In the genomic region with DNA sequence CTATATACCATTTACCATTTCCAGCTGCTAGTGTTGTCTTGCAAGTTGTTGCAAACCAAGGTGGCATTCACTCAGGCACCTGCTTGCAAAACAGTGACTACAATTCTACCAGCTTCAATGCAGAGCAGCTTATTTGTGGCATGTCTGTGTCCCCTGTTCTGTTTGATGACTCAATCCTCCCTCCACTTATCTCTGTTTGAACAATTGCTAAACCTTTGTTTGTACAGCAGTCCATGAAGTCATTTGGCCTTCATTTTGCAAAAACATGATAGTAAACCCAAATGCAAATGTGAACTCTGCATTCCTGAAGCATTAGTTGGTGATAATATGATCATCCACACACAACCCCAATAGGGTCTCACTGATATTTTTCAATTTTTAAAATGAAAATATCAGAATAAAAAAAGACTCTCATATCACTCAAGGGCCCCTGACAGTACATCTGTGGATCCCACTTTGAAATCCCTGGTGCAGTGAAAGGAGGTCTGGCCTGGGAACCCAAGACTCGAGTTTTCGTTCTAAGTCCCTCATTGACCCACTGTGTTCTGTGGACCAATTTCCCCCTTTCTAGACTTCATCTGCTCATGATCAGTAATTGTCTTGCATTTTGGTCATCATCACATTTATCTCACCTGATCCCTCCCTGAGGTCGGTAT, we compare ENCODE assay signal across 9 cellular contexts.
DNase-seq lines count a peak whose midpoint lies in the region; ATAC-seq, FAIRE-seq and TF ChIP-seq lines count a peak whose summit lies in the region.
"Had no signal": no experiment of that assay in that cellular context is flagged by ENCODE, and none has a peak within 500 bp of the region (broad histone marks: within the 10 kb centered on the region; RNA-seq: fewer than 3 reads in every experiment).

No MANE protein-coding gene starts in this region.

- POLR2A ChIA-PET in K562 (lab: Yijun Ruan, JAX) = interaction anchor here (1.0 to 1.6 kb wide), 3 partner anchors 9 to 12 kb away, joined by 3 to 7 read pairs (median 3); no protein-coding TSS in a partner anchor

- no peak overlapping the region for H3K9ac ChIP-seq in K562 (ENCODE audit: insufficient read depth in 1 of 2, low read depth in 2 of 2, low read length in 2 of 2)
- H3K9ac ChIP-seq: parathyroid adenoma had no signal

- TF ChIP-seq POLR2A in H54 (IDR thresholded peaks at IDR 0.05; ENCODE audit: low read depth, low read length) (no peak), K562 (conservative IDR thresholded peaks at IDR 0.05) (no peak)

- TF ChIP-seq RAD21 in K562 (CRISPR knock-in tag; conservative IDR thresholded peaks at IDR 0.05 in 1 of 2, IDR thresholded peaks at IDR 0.05 in 1 of 2) = no peak

- in situ Hi-C loops in K562 (cut with MboI) = no loop called here

- H3K9me1 ChIP-seq in K562 (ENCODE audit: control insufficient read depth, insufficient read depth, low read length) = no peaks in the 10 kb centered on the region

- H3K27ac ChIP-seq in K562 (ENCODE audit: extremely low read depth, low read depth, low read length) = no peak overlapping the region
- H3K27ac ChIP-seq in osteoblast (ENCODE audit: low read depth, low read length) = no peak overlapping the region
- H3K27ac ChIP-seq: parathyroid adenoma had no signal

- H3K4me1 ChIP-seq in K562 (replicated peaks in 1 of 2; ENCODE audit: control insufficient read depth in 2 of 2, insufficient read depth in 2 of 2, low read length in 2 of 2) (peaks cover 0 to 20% of the 10 kb centered on the region in 2 experiments; a peak in 4 of 5 replicates), osteoblast (ENCODE audit: insufficient read depth, low read length) (peaks cover 28% of the 10 kb centered on the region)
- H3K4me1 ChIP-seq: parathyroid adenoma had no signal

- TF ChIP-seq CTCF in K562 (IDR thresholded peaks at IDR 0.05 in 2 of 3, conservative IDR thresholded peaks at IDR 0.05 in 1 of 3; ENCODE audit: insufficient read depth in 2 of 3, low read depth in 1 of 3, low read length in 3 of 3) = no peak
- TF ChIP-seq CTCF in osteoblast (IDR thresholded peaks at IDR 0.05; ENCODE audit: extremely low read depth, low read depth, low read length) = no peak

- peak; percentile 63 for DNase-seq in H54 (ENCODE audit: insufficient read length, low spot score)
- peak; percentile 59 to 89 for DNase-seq in NCI-H2081 (lab: John Stamatoyannopoulos, UW)
- DNase-seq in K562 (ENCODE audit: extremely low read depth in 1 of 4, low spot score in 3 of 4) = peak; percentile 47 to 63 (median 50)
- DNase-seq in osteoblast (ENCODE audit: insufficient read length, low spot score, missing footprints) = peak; percentile 93
- no peak for DNase-seq in HK-2 (ENCODE audit: unreplicated experiment)
- DNase-seq in ecto neural progenitor cell (ENCODE audit: low spot score) = no peak
- no peak for DNase-seq in middle frontal gyrus (ENCODE audit: extremely low spot score, low spot score)
- DNase-seq: stimulated activated naive B cell treated with anti-CD40 and anti-IgM and Interleukin-4, amounts not matched to agents 10 μg/mL and 1 μg/mL and 100 μg/mL, for 72 hours had no signal

- H3K27me3 ChIP-seq in K562 (ENCODE audit: control insufficient read depth in 2 of 2, insufficient read depth in 2 of 2, low read length in 2 of 2) (peaks cover 11 to 43% of the 10 kb centered on the region in 2 experiments), osteoblast (ENCODE audit: insufficient read depth, low read length) (peaks cover 3% of the 10 kb centered on the region)

- peaks cover 9% of the 10 kb centered on the region; the same call in 1 of the 2 replicates for H4K20me1 ChIP-seq in K562 (replicated peaks; ENCODE audit: control insufficient read depth, insufficient read depth, low read length)
- H4K20me1 ChIP-seq in osteoblast (ENCODE audit: insufficient read depth, low read length) = no peaks in the 10 kb centered on the region

- BruUV-seq in K562 (replicated peaks; lab: Mats Ljungman, UMichigan) = no TSS peak

- no peak overlapping the region for H2AFZ ChIP-seq in K562 (ENCODE audit: low read depth, low read length)
- H2AFZ ChIP-seq in osteoblast (ENCODE audit: low read length) = no peak overlapping the region
- H2AFZ ChIP-seq: parathyroid adenoma had no signal

- no peaks in the 10 kb centered on the region for H3K9me3 ChIP-seq in K562 (replicated peaks; ENCODE audit: control insufficient read depth, insufficient read depth, low read depth, low read length)
- H3K9me3 ChIP-seq in osteoblast (ENCODE audit: low read depth, low read length) = no peaks in the 10 kb centered on the region

- intact Hi-C loops in K562 (cut with micrococcal nuclease) = no loop called here

- H3K79me2 ChIP-seq in K562 (ENCODE audit: control insufficient read depth, insufficient read depth, low read length) = no peaks in the 10 kb centered on the region
- H3K79me2 ChIP-seq in osteoblast (ENCODE audit: insufficient read depth, low read length) = no peaks in the 10 kb centered on the region
- H3K79me2 ChIP-seq: parathyroid adenoma had no signal

- H3K36me3 ChIP-seq in K562 (ENCODE audit: control insufficient read depth, insufficient read depth, low read length) (no peaks in the 10 kb centered on the region), osteoblast (ENCODE audit: insufficient read depth, low read length) (no peaks in the 10 kb centered on the region)

- TF ChIP-seq EP300 in K562 (IDR thresholded peaks at IDR 0.05; ENCODE audit: low read length) = peak; percentile 89

- WGBS in K562 (ENCODE audit: insufficient coverage, low coverage, missing lambda C conversion rate) = 0% methylated on average over 3 of the region's 3 CpGs

- ATAC-seq in K562 = peak; percentile 57; the same call in 2 of the 3 replicates
- ATAC-seq: stimulated activated naive B cell treated with anti-CD40 and anti-IgM and Interleukin-4, amounts not matched to agents 10 μg/mL and 1 μg/mL and 100 μg/mL, for 72 hours had no signal

- FAIRE-seq in H54 (lab: Jason Lieb, UNC) (no peak), K562 (lab: Jason Lieb, UNC) (peak; percentile 66)

- CTCF ChIA-PET in K562 (lab: Yijun Ruan, JAX; ENCODE audit: low intra/inter-chr PET ratio) = no interaction called here

- H3K4me3 ChIP-seq in K562 (no peak overlapping the region), osteoblast (ENCODE audit: insufficient read depth, low read length) (no peak overlapping the region)

- H3K4me2 ChIP-seq in K562 (ENCODE audit: insufficient read depth, low read length) (no peak overlapping the region), osteoblast (ENCODE audit: insufficient read depth, low read length) (no peak overlapping the region)

TF ChIP-seq in K562, 482 proteins besides CTCF, POLR2A, EP300 and RAD21 (continues in another document):
- TF ChIP-seq, protein P1, sequence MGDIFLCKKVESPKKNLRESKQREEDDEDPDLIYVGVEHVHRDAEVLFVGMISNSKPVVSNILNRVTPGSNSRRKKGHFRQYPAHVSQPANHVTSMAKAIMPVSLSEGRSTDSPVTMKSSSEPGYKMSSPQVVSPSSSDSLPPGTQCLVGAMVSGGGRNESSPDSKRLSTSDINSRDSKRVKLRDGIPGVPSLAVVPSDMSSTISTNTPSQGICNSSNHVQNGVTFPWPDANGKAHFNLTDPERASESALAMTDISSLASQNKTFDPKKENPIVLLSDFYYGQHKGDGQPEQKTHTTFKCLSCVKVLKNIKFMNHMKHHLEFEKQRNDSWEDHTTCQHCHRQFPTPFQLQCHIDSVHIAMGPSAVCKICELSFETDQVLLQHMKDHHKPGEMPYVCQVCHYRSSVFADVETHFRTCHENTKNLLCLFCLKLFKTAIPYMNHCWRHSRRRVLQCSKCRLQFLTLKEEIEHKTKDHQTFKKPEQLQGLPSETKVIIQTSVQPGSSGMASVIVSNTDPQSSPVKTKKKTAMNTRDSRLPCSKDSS (IDR thresholded peaks at IDR 0.05; ENCODE audit: low read depth, partially characterized antibody) = no peak
- TF ChIP-seq HMG20B (CRISPR knock-in tag; IDR thresholded peaks at IDR 0.05) (no peak), MEIS2 (IDR thresholded peaks at IDR 0.05; ENCODE audit: partially characterized antibody) (peak; percentile 65), HSF4 (CRISPR knock-in tag; IDR thresholded peaks at IDR 0.05; ENCODE audit: borderline replicate concordance) (no peak), CHD1 (IDR thresholded peaks at IDR 0.05; ENCODE audit: low read length) (no peak), BHLHE40 (IDR thresholded peaks at IDR 0.05; ENCODE audit: low read length) (0 out of 2 replicates have a peak, but pooled peaks have one; percentile 32), MEF2A (IDR thresholded peaks at IDR 0.05; ENCODE audit: control insufficient read depth, low read depth, low read length) (no peak)
- TF ChIP-seq, protein P2, sequence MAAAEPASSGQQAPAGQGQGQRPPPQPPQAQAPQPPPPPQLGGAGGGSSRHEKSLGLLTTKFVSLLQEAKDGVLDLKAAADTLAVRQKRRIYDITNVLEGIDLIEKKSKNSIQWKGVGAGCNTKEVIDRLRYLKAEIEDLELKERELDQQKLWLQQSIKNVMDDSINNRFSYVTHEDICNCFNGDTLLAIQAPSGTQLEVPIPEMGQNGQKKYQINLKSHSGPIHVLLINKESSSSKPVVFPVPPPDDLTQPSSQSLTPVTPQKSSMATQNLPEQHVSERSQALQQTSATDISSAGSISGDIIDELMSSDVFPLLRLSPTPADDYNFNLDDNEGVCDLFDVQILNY (CRISPR knock-in tag; IDR thresholded peaks at IDR 0.05) = no peak
- TF ChIP-seq, protein P3, sequence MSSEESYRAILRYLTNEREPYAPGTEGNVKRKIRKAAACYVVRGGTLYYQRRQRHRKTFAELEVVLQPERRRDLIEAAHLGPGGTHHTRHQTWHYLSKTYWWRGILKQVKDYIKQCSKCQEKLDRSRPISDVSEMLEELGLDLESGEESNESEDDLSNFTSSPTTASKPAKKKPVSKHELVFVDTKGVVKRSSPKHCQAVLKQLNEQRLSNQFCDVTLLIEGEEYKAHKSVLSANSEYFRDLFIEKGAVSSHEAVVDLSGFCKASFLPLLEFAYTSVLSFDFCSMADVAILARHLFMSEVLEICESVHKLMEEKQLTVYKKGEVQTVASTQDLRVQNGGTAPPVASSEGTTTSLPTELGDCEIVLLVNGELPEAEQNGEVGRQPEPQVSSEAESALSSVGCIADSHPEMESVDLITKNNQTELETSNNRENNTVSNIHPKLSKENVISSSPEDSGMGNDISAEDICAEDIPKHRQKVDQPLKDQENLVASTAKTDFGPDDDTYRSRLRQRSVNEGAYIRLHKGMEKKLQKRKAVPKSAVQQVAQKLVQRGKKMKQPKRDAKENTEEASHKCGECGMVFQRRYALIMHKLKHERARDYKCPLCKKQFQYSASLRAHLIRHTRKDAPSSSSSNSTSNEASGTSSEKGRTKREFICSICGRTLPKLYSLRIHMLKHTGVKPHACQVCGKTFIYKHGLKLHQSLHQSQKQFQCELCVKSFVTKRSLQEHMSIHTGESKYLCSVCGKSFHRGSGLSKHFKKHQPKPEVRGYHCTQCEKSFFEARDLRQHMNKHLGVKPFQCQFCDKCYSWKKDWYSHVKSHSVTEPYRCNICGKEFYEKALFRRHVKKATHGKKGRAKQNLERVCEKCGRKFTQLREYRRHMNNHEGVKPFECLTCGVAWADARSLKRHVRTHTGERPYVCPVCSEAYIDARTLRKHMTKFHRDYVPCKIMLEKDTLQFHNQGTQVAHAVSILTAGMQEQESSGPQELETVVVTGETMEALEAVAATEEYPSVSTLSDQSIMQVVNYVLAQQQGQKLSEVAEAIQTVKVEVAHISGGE (CRISPR knock-in tag; IDR thresholded peaks at IDR 0.05) = 0 out of 6 replicates have a peak, but pooled peaks of 1 of the 3 experiments have one; percentile 38

Comparison
In these comparisons a context has a peak if more than half of its experiments do, and no peak if none do; other contexts are left out.
1. DNase-seq: peak in H54 (single experiment), NCI-H2081 (2 of 2), K562 (4 of 4) and osteoblast (single experiment); none in HK-2 (single experiment), ecto neural progenitor cell (single experiment) and middle frontal gyrus (single experiment).